Comparison of ENCODE assay signal across 13 cellular contexts in genomic region chr19:45097450-45097775, GRCh38. TPM values are rescaled to one million over a fixed set of nuclear protein-coding genes. Genes with fewer than 3 reads are reported as not detected.
DNase-seq lines count a peak whose midpoint lies in the region; ATAC-seq and TF ChIP-seq lines count a peak whose summit lies in the region.
"Had no signal": no experiment of that assay in that cellular context is flagged by ENCODE, and none has a peak within 500 bp of the region (broad histone marks: within the 10 kb centered on the region; RNA-seq: fewer than 3 reads in every experiment).

No MANE protein-coding gene starts in this region.

- H3K27me3 Mint-ChIP-seq in mesothelial cell of epicardium (ENCODE audit: low read depth) (no peaks in the 10 kb centered on the region), type B pancreatic cell (no peaks in the 10 kb centered on the region)

- H3K9me3 ChIP-seq in left ventricle myocardium inferior (replicated peaks) (no peaks in the 10 kb centered on the region), adrenal gland (replicated peaks in 1 of 3) (no peaks in the 10 kb centered on the region)
- H3K9me3 ChIP-seq: esophagus muscularis mucosa, upper lobe of left lung had no signal

- DNase-seq in left ventricle myocardium inferior, result no peak
- DNase-seq in Right ventricle myocardium inferior (ENCODE audit: missing footprints), result no peak
- no peak for DNase-seq in adrenal gland
- DNase-seq in mesothelial cell of epicardium (ENCODE audit: low spot score in 2 of 2, unreplicated experiment in 2 of 2), result no peak
- no peak for DNase-seq in type B pancreatic cell (ENCODE audit: extremely low spot score, unreplicated experiment)
- DNase-seq in globus pallidus (ENCODE audit: low spot score), result no peak
- no peak for DNase-seq in GF-D8 (lab: John Stamatoyannopoulos, UW)
- DNase-seq in CD1c-positive myeloid dendritic cell (ENCODE audit: extremely low spot score), result no peak
- DNase-seq: central memory CD4-positive, alpha-beta T cell; NCI-H2081 treated with DMSO at 0.1 percent for 48 hours; upper lobe of left lung had no signal

- TF ChIP-seq POLR2A in adrenal gland (IDR thresholded peaks at IDR 0.05), result no peak

- intact Hi-C loops in left ventricle myocardium inferior (cut with micrococcal nuclease), result no loop called here
- intact Hi-C loops in Right ventricle myocardium inferior (cut with DNase I), result loop anchor here (5.0 kb wide), 1 partner anchor 150 kb away; the partner anchor contains the start of gene EXOC3L2
- intact Hi-C loops in adrenal gland (cut with DNase I), result no loop called here

- H3K9me3 Mint-ChIP-seq in mesothelial cell of epicardium (no peaks in the 10 kb centered on the region), type B pancreatic cell (no peaks in the 10 kb centered on the region)

- H3K27ac Mint-ChIP-seq in mesothelial cell of epicardium, result peak overlapping the region; percentile 60
- peak overlapping the region; percentile 56 for H3K27ac Mint-ChIP-seq in type B pancreatic cell

- H3K27ac ChIP-seq in left ventricle myocardium inferior (replicated peaks) (peak overlapping the region; percentile 65), adrenal gland (peak overlapping the region; percentile 82 to 99 (median 97))

- H3K36me3 ChIP-seq in left ventricle myocardium inferior (no peaks in the 10 kb centered on the region), adrenal gland (replicated peaks in 1 of 2) (no peaks in the 10 kb centered on the region)
- H3K36me3 ChIP-seq: upper lobe of left lung had no signal

- ATAC-seq in Right ventricle myocardium inferior, result no peak

- H3K27me3 ChIP-seq in left ventricle myocardium inferior (ENCODE audit: low read depth), result no peaks in the 10 kb centered on the region
- H3K27me3 ChIP-seq in adrenal gland, result no peaks in the 10 kb centered on the region
- H3K27me3 ChIP-seq: esophagus muscularis mucosa, upper lobe of left lung had no signal

- H3K4me1 Mint-ChIP-seq in mesothelial cell of epicardium (peaks cover 59% of the 10 kb centered on the region), type B pancreatic cell (ENCODE audit: unreplicated experiment) (peaks cover 76% of the 10 kb centered on the region)

- no peak overlapping the region for H3K4me3 Mint-ChIP-seq in mesothelial cell of epicardium
- H3K4me3 Mint-ChIP-seq in type B pancreatic cell, result peak overlapping the region; percentile 75

- TF ChIP-seq CTCF in left ventricle myocardium inferior (IDR thresholded peaks at IDR 0.05; ENCODE audit: borderline replicate concordance) (no peak), adrenal gland (IDR thresholded peaks at IDR 0.05) (no peak), mesothelial cell of epicardium (IDR thresholded peaks at IDR 0.05; ENCODE audit: unreplicated experiment) (no peak), type B pancreatic cell (conservative IDR thresholded peaks at IDR 0.05) (no peak)

- 50 to 74% (median 74%) methylated on average over 2 to 7 of the region's 7 CpGs for WGBS in adrenal gland, 4 donors

- peaks cover 94% of the 10 kb centered on the region for H3K4me1 ChIP-seq in left ventricle myocardium inferior
- H3K4me1 ChIP-seq in adrenal gland (replicated peaks in 1 of 2), result peaks cover 76 to 89% of the 10 kb centered on the region in 2 donors

- H3K36me3 Mint-ChIP-seq in mesothelial cell of epicardium, result no peaks in the 10 kb centered on the region
- H3K36me3 Mint-ChIP-seq in type B pancreatic cell, result no peaks in the 10 kb centered on the region

- H3K4me3 ChIP-seq in left ventricle myocardium inferior (no peak overlapping the region), adrenal gland (no peak overlapping the region)
- H3K4me3 ChIP-seq: esophagus muscularis mucosa, upper lobe of left lung had no signal

RNA-seq across cellular contexts. Expression of gene PPP1R37, which starts 4.4 kb away (rescaled TPM):
- total RNA-seq in left ventricle myocardium inferior (15.9 TPM), Right ventricle myocardium inferior (15.1 TPM), adrenal gland (10 to 100 TPM; 39.6 to 86.7 (median 55.7) TPM), mesothelial cell of epicardium (36.2 to 40.7 TPM (median 38.9 TPM) in 3 replicates), type B pancreatic cell (ENCODE audit: low replicate concordance) (44.7 and 63.7 TPM in 2 replicates)
- 100 to 1,000 TPM in 1 of 3 donors, 10 to 100 TPM in 2; 16.4 to 244 (median 45.4) TPM for polyA plus RNA-seq in adrenal gland

RNA-seq across cellular contexts. Expression of gene GEMIN7, which starts 18.4 kb away (rescaled TPM):
- 15.9 TPM for total RNA-seq in left ventricle myocardium inferior
- total RNA-seq in Right ventricle myocardium inferior, result 15.5 TPM
- total RNA-seq in adrenal gland, result 10 to 100 TPM in 6 of 8 donors, 1 to 10 TPM in 2; 4.0 to 22.0 (median 14.5) TPM
- 10 to 100 TPM; 11.3 to 29.0 (median 23.9) TPM for polyA plus RNA-seq in adrenal gland
- total RNA-seq in mesothelial cell of epicardium, result 24.2 to 27.5 TPM (median 24.4 TPM) in 3 replicates
- 32.2 and 35.6 TPM in 2 replicates for total RNA-seq in type B pancreatic cell (ENCODE audit: low replicate concordance)

RNA-seq across cellular contexts. Expression of gene ZNF296, which starts 21.1 kb away (rescaled TPM):
- total RNA-seq in left ventricle myocardium inferior, result not detected
- 0.19 TPM for total RNA-seq in Right ventricle myocardium inferior
- total RNA-seq in adrenal gland, result 1 to 10 TPM in 2 of 8 donors, under 1 TPM in 5, not detected in 1; 0.55 to 1.3 (median 0.70) TPM
- polyA plus RNA-seq in adrenal gland, result 10 to 100 TPM in 1 of 3 donors, 1 to 10 TPM in 1, not detected in 1; 2.5 to 13.2 TPM
- total RNA-seq in mesothelial cell of epicardium, result 0.99 to 1.1 TPM (median 1.1 TPM) in 3 replicates
- 2.2 and 3.7 TPM in 2 replicates for total RNA-seq in type B pancreatic cell (ENCODE audit: low replicate concordance)
- total RNA-seq: LHCN-M2 had no signal

RNA-seq across cellular contexts. Expression of gene CLASRP, which starts 58.6 kb away (rescaled TPM):
- total RNA-seq in left ventricle myocardium inferior (31.3 TPM), Right ventricle myocardium inferior (33.4 TPM), adrenal gland (100 to 1,000 TPM in 1 of 8 donors, 10 to 100 TPM in 7; 22.6 to 137 (median 64.7) TPM), mesothelial cell of epicardium (132 to 133 TPM (median 133 TPM) in 3 replicates), type B pancreatic cell (ENCODE audit: low replicate concordance) (80.4 and 111 TPM in 2 replicates)
- polyA plus RNA-seq in adrenal gland, result 100 to 1,000 TPM in 2 of 3 donors, 10 to 100 TPM in 1; 39.8 to 730 (median 246) TPM
